10 cellular contexts compared by ENCODE assay signal in genomic region chr11:114147389-114148382, GRCh38.
DNase-seq lines count a peak whose midpoint lies in the region; ATAC-seq and TF ChIP-seq lines count a peak whose summit lies in the region.
"Had no signal": no experiment of that assay in that cellular context is flagged by ENCODE, and none has a peak within 500 bp of the region (broad histone marks: within the 10 kb centered on the region; RNA-seq: fewer than 3 reads in every experiment).

No MANE protein-coding gene starts in this region.

- DNase-seq in adrenal gland (peak; percentile 62 to 82 (median 75)), right atrium auricular region (ENCODE audit: low spot score) (no peak), psoas muscle (peak in 1 of 2 donors; percentile 57), NCI-H2029 (lab: John Stamatoyannopoulos, UW) (no peak), T1000 (lab: John Stamatoyannopoulos, UW) (no peak)
- DNase-seq: activated T-cell treated with anti-CD3 and anti-CD28 coated beads, Interleukin-2, amount 50 U/mL, for 4 hours; dermis blood vessel endothelial cell had no signal

- H3K27ac ChIP-seq in BLaER1 (peak overlapping the region; percentile 52), adrenal gland (peak overlapping the region; percentile 29 to 82 (median 70)), right atrium auricular region (peak overlapping the region; percentile 52 to 99), psoas muscle (peak overlapping the region; percentile 99)

- 28 to 38% (median 31%) methylated on average over 10 of the region's 10 CpGs for WGBS in adrenal gland, 4 donors
- WGBS in psoas muscle, 3 donors, result 27 to 47% (median 35%) methylated on average over 10 of the region's 10 CpGs

- H3K4me3 ChIP-seq in BLaER1 (no peak overlapping the region), adrenal gland (no peak overlapping the region), right atrium auricular region (no peak overlapping the region), psoas muscle (no peak overlapping the region)

- peak overlapping the region; percentile 65 for H3K4me2 ChIP-seq in BLaER1

- H4K20me1 ChIP-seq in BLaER1, result no peaks in the 10 kb centered on the region

- H3K36me3 ChIP-seq in BLaER1 (no peaks in the 10 kb centered on the region), adrenal gland (replicated peaks in 1 of 2) (no peaks in the 10 kb centered on the region), right atrium auricular region (peaks cover 8% of the 10 kb centered on the region), psoas muscle (ENCODE audit: insufficient read depth in 1 of 2, low read depth in 1 of 2) (no peaks in the 10 kb centered on the region)

- H3K4me1 ChIP-seq in BLaER1 (peaks cover 61% of the 10 kb centered on the region), adrenal gland (replicated peaks in 1 of 2) (peaks cover 38 to 80% of the 10 kb centered on the region in 2 donors), right atrium auricular region (peaks cover 0 to 98% of the 10 kb centered on the region in 2 donors), psoas muscle (peaks cover 92% of the 10 kb centered on the region)

- peak overlapping the region; percentile 3; the same call in 1 of the 2 replicates for H3K9ac ChIP-seq in BLaER1

- no peak for TF ChIP-seq CTCF in adrenal gland (IDR thresholded peaks at IDR 0.05)
- no peak for TF ChIP-seq CTCF in right atrium auricular region (IDR thresholded peaks at IDR 0.05)
- no peak for TF ChIP-seq CTCF in psoas muscle (IDR thresholded peaks at IDR 0.05)

- no peak for TF ChIP-seq POLR2A in adrenal gland (IDR thresholded peaks at IDR 0.05)

- intact Hi-C loops in adrenal gland (cut with DNase I), result no loop called here
- intact Hi-C loops in psoas muscle (cut with DNase I), result no loop called here

- H3K9me3 ChIP-seq in BLaER1 (no peaks in the 10 kb centered on the region), adrenal gland (replicated peaks in 1 of 3) (no peaks in the 10 kb centered on the region), right atrium auricular region (no peaks in the 10 kb centered on the region), psoas muscle (no peaks in the 10 kb centered on the region)

- no peaks in the 10 kb centered on the region for H3K27me3 ChIP-seq in BLaER1
- H3K27me3 ChIP-seq in adrenal gland, result no peaks in the 10 kb centered on the region
- no peaks in the 10 kb centered on the region for H3K27me3 ChIP-seq in right atrium auricular region
- H3K27me3 ChIP-seq in psoas muscle (ENCODE audit: insufficient read depth in 3 of 3, low read length in 2 of 3), result no peaks in the 10 kb centered on the region

- ATAC-seq in psoas muscle (peak in 3 of 4 donors; percentile 21 to 30 (median 27)), HG03108 (IDR thresholded peaks at IDR 0.05; ENCODE audit: unreplicated experiment) (no peak), GM21825 (IDR thresholded peaks at IDR 0.05; ENCODE audit: unreplicated experiment) (no peak)
- ATAC-seq: activated T-cell treated with anti-CD3 and anti-CD28 coated beads, Interleukin-2, amount 50 U/mL, for 4 hours had no signal

Comparison
In these comparisons a context has a peak if more than half of its experiments do, and no peak if none do; other contexts are left out.
1. DNase-seq: peak in adrenal gland (7 of 7); none in right atrium auricular region (single experiment), NCI-H2029 (single experiment) and T1000 (single experiment).
2. ATAC-seq: peak in psoas muscle (3 of 4); none in HG03108 (single experiment) and GM21825 (single experiment).
3. Peak in every context shown above with its lines, with median percentiles within 50 percentile points of each other: H3K27ac ChIP-seq.